Comparison of ENCODE assay signal across 8 cellular contexts in genomic region chr10:15719899-15720634, GRCh38. TPM values are rescaled to one million over a fixed set of nuclear protein-coding genes. Genes with fewer than 3 reads are reported as not detected.
DNase-seq lines count a peak whose midpoint lies in the region; ATAC-seq and TF ChIP-seq lines count a peak whose summit lies in the region.

Gene ITGA8, minus strand, starts transcription at chr10:15719922. Its CDS starts 151 bp downstream, at chr10:15719771.

- H3K4me1 ChIP-seq in ascending aorta: peaks cover 7 to 28% of the 10 kb centered on the region in 2 donors

- peaks cover 4% of the 10 kb centered on the region for H3K4me1 Mint-ChIP-seq in activated CD4-positive, alpha-beta T cell treated with anti-CD3 and anti-CD28 coated beads for 36 hours
- H3K4me1 Mint-ChIP-seq in type B pancreatic cell (ENCODE audit: unreplicated experiment): peaks cover 16% of the 10 kb centered on the region

- POLR2A ChIA-PET in activated CD4-positive, alpha-beta T cell treated with anti-CD3 and anti-CD28 coated beads for 36 hours (lab: Charles Lee): no interaction called here

- peak; percentile 60 to 68 (median 62) for TF ChIP-seq CTCF in ascending aorta (IDR thresholded peaks at IDR 0.05)
- peak; percentile 74 for TF ChIP-seq CTCF in type B pancreatic cell (conservative IDR thresholded peaks at IDR 0.05)

- no peak within 1 kb of the TSS for H3K27ac Mint-ChIP-seq in activated CD4-positive, alpha-beta T cell treated with anti-CD3 and anti-CD28 coated beads for 36 hours
- peak within 1 kb of the TSS; percentile 14 for H3K27ac Mint-ChIP-seq in type B pancreatic cell

- no peaks in the 10 kb centered on the region for H3K9me3 ChIP-seq in ascending aorta

- peaks cover 28% of the 10 kb centered on the region for H3K27me3 Mint-ChIP-seq in activated CD4-positive, alpha-beta T cell treated with anti-CD3 and anti-CD28 coated beads for 36 hours
- H3K27me3 Mint-ChIP-seq in type B pancreatic cell: peaks cover 58% of the 10 kb centered on the region

- peaks cover 10 to 17% of the 10 kb centered on the region in 2 donors for H3K36me3 ChIP-seq in ascending aorta

- peak within 1 kb of the TSS; percentile 78 to 96 for H3K4me3 ChIP-seq in ascending aorta

- no peak for ATAC-seq in activated CD4-positive, alpha-beta T cell treated with anti-CD3 and anti-CD28 coated beads for 36 hours
- ATAC-seq in GM18873 (IDR thresholded peaks at IDR 0.05; ENCODE audit: low FRiP score, unreplicated experiment) (no peak), HG03432 (IDR thresholded peaks at IDR 0.05; ENCODE audit: unreplicated experiment) (no peak)

- H3K9me3 Mint-ChIP-seq in activated CD4-positive, alpha-beta T cell treated with anti-CD3 and anti-CD28 coated beads for 36 hours (ENCODE audit: low read depth): no peaks in the 10 kb centered on the region
- no peaks in the 10 kb centered on the region for H3K9me3 Mint-ChIP-seq in type B pancreatic cell

- DNase-seq in activated CD4-positive, alpha-beta T cell treated with anti-CD3 and anti-CD28 coated beads for 36 hours: peak; percentile 20
- DNase-seq in activated CD4-positive, alpha-beta T cell treated with anti-CD3 and anti-CD28 coated beads for 1 hour: no peak
- DNase-seq in ascending aorta (ENCODE audit: low spot score in 2 of 2) (peak in 1 of 2 donors; percentile 84), islet precursor cell (peak; percentile 83), type B pancreatic cell (ENCODE audit: extremely low spot score, unreplicated experiment) (peak; percentile 70)
- DNase-seq in effector CD4-positive, alpha-beta T cell: no peak

- H3K27ac ChIP-seq in ascending aorta: peak within 1 kb of the TSS; percentile 91 to 95

- CTCF ChIA-PET in activated CD4-positive, alpha-beta T cell treated with anti-CD3 and anti-CD28 coated beads for 36 hours (lab: Charles Lee): interaction anchor here (0.7 to 1.1 kb wide), 2 partner anchors 9 to 141 kb away, joined by 3 read pairs; no protein-coding TSS in a partner anchor

- H3K4me3 Mint-ChIP-seq in activated CD4-positive, alpha-beta T cell treated with anti-CD3 and anti-CD28 coated beads for 36 hours: no peak within 1 kb of the TSS
- H3K4me3 Mint-ChIP-seq in type B pancreatic cell: peak within 1 kb of the TSS; percentile 95

- H3K36me3 Mint-ChIP-seq in activated CD4-positive, alpha-beta T cell treated with anti-CD3 and anti-CD28 coated beads for 36 hours (ENCODE audit: low read depth): no peaks in the 10 kb centered on the region
- H3K36me3 Mint-ChIP-seq in type B pancreatic cell: no peaks in the 10 kb centered on the region

- no peaks in the 10 kb centered on the region for H3K27me3 ChIP-seq in ascending aorta

- intact Hi-C loops in activated CD4-positive, alpha-beta T cell treated with anti-CD3 and anti-CD28 coated beads for 36 hours (cut with DNase I, micrococcal nuclease): loop anchor here in 1 of 2 experiments (5.0 kb wide), 1 partner anchor 133 kb away; no protein-coding TSS in a partner anchor
- intact Hi-C loops in ascending aorta (cut with DNase I): loop anchor here (1.0 to 10.0 kb wide), 4 partner anchors 65 to 188 kb away; no protein-coding TSS in a partner anchor

RNA-seq across cellular contexts. Expression of gene ITGA8, which starts in this region (rescaled TPM):
- total RNA-seq in activated CD4-positive, alpha-beta T cell treated with anti-CD3 and anti-CD28 coated beads for 36 hours: not detected
- total RNA-seq in ascending aorta: 231 TPM
- total RNA-seq in type B pancreatic cell (ENCODE audit: low replicate concordance): 1.1 and 10.1 TPM in 2 replicates

Comparison
In these comparisons a context has a peak if more than half of its experiments do, and no peak if none do; other contexts are left out.
1. RNA of gene ITGA8 (total RNA-seq): 231 TPM in ascending aorta (single experiment); 1.1 to 10.1 TPM in type B pancreatic cell and not detected in activated CD4-positive, alpha-beta T cell treated with anti-CD3 and anti-CD28 coated beads for 36 hours; every median in the first group is over 10 times any median in the second.
2. Peak in DNase-seq in activated CD4-positive, alpha-beta T cell treated with anti-CD3 and anti-CD28 coated beads for 36 hours; RNA of the gene not detected or under 1 TPM.
3. DNase-seq: peak in islet precursor cell (single experiment) and type B pancreatic cell (single experiment); none in activated CD4-positive, alpha-beta T cell treated with anti-CD3 and anti-CD28 coated beads for 1 hour (single experiment) and effector CD4-positive, alpha-beta T cell (single experiment).